13 cellular contexts compared by ENCODE assay signal in the genomic region with DNA sequence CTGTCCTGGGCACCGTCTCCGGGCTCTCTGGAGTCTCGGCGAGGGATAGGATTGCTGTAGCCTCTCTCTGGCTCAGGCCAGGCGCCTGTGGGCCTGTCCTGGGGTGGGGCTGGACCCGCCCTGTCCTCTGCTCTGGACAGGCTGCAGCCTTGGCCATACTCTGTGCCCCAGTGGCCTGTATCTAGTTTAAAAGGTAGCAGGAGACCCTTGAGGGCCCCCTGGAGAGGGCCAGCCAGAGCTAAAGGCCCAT. TPM values are rescaled to one million over a fixed set of nuclear protein-coding genes. Genes with fewer than 3 reads are reported as not detected.
DNase-seq lines count a peak whose midpoint lies in the region; ATAC-seq and TF ChIP-seq lines count a peak whose summit lies in the region.
"Had no signal": no experiment of that assay in that cellular context is flagged by ENCODE, and none has a peak within 500 bp of the region (broad histone marks: within the 10 kb centered on the region; RNA-seq: fewer than 3 reads in every experiment).

No MANE protein-coding gene starts in this region.

- TF ChIP-seq CTCF in right atrium auricular region (IDR thresholded peaks at IDR 0.05) = no peak
- no peak for TF ChIP-seq CTCF in foreskin fibroblast (IDR thresholded peaks at IDR 0.05; ENCODE audit: low read depth, low read length)
- TF ChIP-seq CTCF in mesothelial cell of epicardium (IDR thresholded peaks at IDR 0.05; ENCODE audit: unreplicated experiment) = no peak
- no peak for TF ChIP-seq CTCF in suprapubic skin (IDR thresholded peaks at IDR 0.05)

- no peaks in the 10 kb centered on the region for H3K36me3 ChIP-seq in right atrium auricular region
- no peaks in the 10 kb centered on the region for H3K36me3 ChIP-seq in urinary bladder (ENCODE audit: insufficient read depth)
- no peaks in the 10 kb centered on the region for H3K36me3 ChIP-seq in suprapubic skin
- H3K36me3 ChIP-seq: neutrophil had no signal

- H3K4me1 Mint-ChIP-seq in mesothelial cell of epicardium (peaks cover 23% of the 10 kb centered on the region), immature natural killer cell (peaks cover 0 to 3% of the 10 kb centered on the region in 2 donors)

- H3K27ac Mint-ChIP-seq in mesothelial cell of epicardium (no peak overlapping the region), immature natural killer cell (no peak overlapping the region)

- no peak for TF ChIP-seq EP300 in suprapubic skin (IDR thresholded peaks at IDR 0.05)

- TF ChIP-seq POLR2A in suprapubic skin (IDR thresholded peaks at IDR 0.05) = no peak

- 62% methylated on average over 6 of the region's 6 CpGs for WGBS in urinary bladder
- WGBS in suprapubic skin = no CpG with 5 or more reads among the region's 6 CpGs

- peaks cover 26% of the 10 kb centered on the region for H3K27me3 Mint-ChIP-seq in mesothelial cell of epicardium (ENCODE audit: low read depth)
- peaks cover 4 to 12% (median 8%) of the 10 kb centered on the region in 3 donors for H3K27me3 Mint-ChIP-seq in immature natural killer cell (ENCODE audit: low read depth in 3 of 3)

- intact Hi-C loops in Right ventricle myocardium inferior (cut with DNase I) = no loop called here

- peaks cover 0 to 48% of the 10 kb centered on the region in 2 donors for H3K4me1 ChIP-seq in right atrium auricular region
- H3K4me1 ChIP-seq in urinary bladder (ENCODE audit: insufficient read depth) = peaks cover 1% of the 10 kb centered on the region
- H3K4me1 ChIP-seq in suprapubic skin = peaks cover 46% of the 10 kb centered on the region

- H3K27ac ChIP-seq in right atrium auricular region = no peak overlapping the region
- no peak overlapping the region for H3K27ac ChIP-seq in urinary bladder (ENCODE audit: low read depth)
- no peak overlapping the region for H3K27ac ChIP-seq in suprapubic skin
- H3K27ac ChIP-seq: neutrophil had no signal

- H3K9me3 Mint-ChIP-seq in mesothelial cell of epicardium (no peaks in the 10 kb centered on the region), immature natural killer cell (no peaks in the 10 kb centered on the region)

- H3K27me3 ChIP-seq in right atrium auricular region (peaks cover 0 to 14% of the 10 kb centered on the region in 2 donors), suprapubic skin (peaks cover 70% of the 10 kb centered on the region)

- no peak for ATAC-seq in Right ventricle myocardium inferior
- ATAC-seq in HG03457 (IDR thresholded peaks at IDR 0.05; ENCODE audit: unreplicated experiment) = no peak

- DNase-seq in Right ventricle myocardium inferior (ENCODE audit: missing footprints) (peak; percentile 65), right atrium auricular region (ENCODE audit: low spot score) (no peak), foreskin fibroblast (no peak), mesothelial cell of epicardium (ENCODE audit: low spot score in 2 of 2, unreplicated experiment in 2 of 2) (peak in 1 of 2 experiments; percentile 14), immature natural killer cell (no peak), suprapubic skin (ENCODE audit: low spot score in 2 of 2) (no peak)
- DNase-seq: NCI-H1105 treated with DMSO at 0.1 percent for 48 hours, NCI-H446, OCI-M1, SW 1271 had no signal

- H3K4me3 ChIP-seq in right atrium auricular region = peak overlapping the region in 1 of 2 donors; percentile 64
- peak overlapping the region; percentile 38 to 66 for H3K4me3 ChIP-seq in foreskin fibroblast (ENCODE audit: low read depth in 1 of 2, low read length in 2 of 2)
- H3K4me3 ChIP-seq in urinary bladder (ENCODE audit: low read depth, low read length) = peak overlapping the region; percentile 57
- H3K4me3 ChIP-seq in suprapubic skin = no peak overlapping the region

- peak overlapping the region; percentile 65 for H3K4me3 Mint-ChIP-seq in mesothelial cell of epicardium
- no peak overlapping the region for H3K4me3 Mint-ChIP-seq in immature natural killer cell

- H3K36me3 Mint-ChIP-seq in mesothelial cell of epicardium (no peaks in the 10 kb centered on the region), immature natural killer cell (no peaks in the 10 kb centered on the region)

- H3K9me3 ChIP-seq in right atrium auricular region (no peaks in the 10 kb centered on the region), suprapubic skin (no peaks in the 10 kb centered on the region)
- H3K9me3 ChIP-seq: neutrophil had no signal

RNA-seq across cellular contexts. Expression of a gene that starts 1.8 kb away (rescaled TPM):
- total RNA-seq in Right ventricle myocardium inferior (6.4 TPM), right atrium auricular region (10 to 100 TPM in 1 of 2 donors, 1 to 10 TPM in 1; 5.6 to 14.1 TPM), mesothelial cell of epicardium (18.4 to 20.0 TPM (median 19.4 TPM) in 3 replicates), urinary bladder (8.5 TPM), suprapubic skin (1 to 10 TPM; 2.1 to 6.1 (median 4.6) TPM)
- polyA plus RNA-seq in urinary bladder (5.7 TPM), immature natural killer cell (not detected)

RNA-seq across cellular contexts. Expression of a gene that starts 54.6 kb away (rescaled TPM):
- total RNA-seq in Right ventricle myocardium inferior (27.5 TPM), right atrium auricular region (100 to 1,000 TPM in 1 of 2 donors, 10 to 100 TPM in 1; 78.5 to 161 TPM), mesothelial cell of epicardium (3.3 to 4.0 TPM (median 3.6 TPM) in 3 replicates), urinary bladder (2.2 TPM), suprapubic skin (10 to 100 TPM; 26.0 to 38.5 (median 28.2) TPM)
- polyA plus RNA-seq in urinary bladder (2.7 TPM), immature natural killer cell (not detected)
